15 cellular contexts compared by ENCODE assay signal in genomic region chr11:2687223-2687530, GRCh38. TPM values are rescaled to one million over a fixed set of nuclear protein-coding genes. Genes with fewer than 3 reads are reported as not detected.
A peak's percentile ranks its signal among the peaks of the same experiment; 100 is the strongest.
DNase-seq lines count a peak whose midpoint lies in the region; ATAC-seq, FAIRE-seq and TF ChIP-seq lines count a peak whose summit lies in the region.
"Had no signal": no experiment of that assay in that cellular context is flagged by ENCODE, and none has a peak within 500 bp of the region (broad histone marks: within the 10 kb centered on the region; RNA-seq: fewer than 3 reads in every experiment).

No MANE protein-coding gene starts in this region.

- peaks cover 0 to 10% (median 0%) of the 10 kb centered on the region in 9 donors for H3K36me3 ChIP-seq in heart right ventricle
- H3K36me3 ChIP-seq in K562 (ENCODE audit: control insufficient read depth, insufficient read depth, low read length): peaks cover 86% of the 10 kb centered on the region; the same call in 2 of the 3 replicates
- H3K36me3 ChIP-seq in suprapubic skin: peaks cover 3% of the 10 kb centered on the region
- no peaks in the 10 kb centered on the region for H3K36me3 ChIP-seq in brain microvascular endothelial cell (replicated peaks)
- H3K36me3 ChIP-seq: MG63 had no signal

- H3K4me3 ChIP-seq in heart right ventricle (no peak overlapping the region), K562 (no peak overlapping the region), suprapubic skin (no peak overlapping the region), brain microvascular endothelial cell (ENCODE audit: low read depth, low read length) (no peak overlapping the region)
- H3K4me3 ChIP-seq: MG63, SJCRH30 had no signal

- intact Hi-C loops in cardiac septum (cut with DNase I) (no loop called here), heart right ventricle (cut with DNase I) (no loop called here), K562 (cut with micrococcal nuclease) (no loop called here)

- H4K20me1 ChIP-seq in K562 (replicated peaks; ENCODE audit: control insufficient read depth, insufficient read depth, low read length): peaks cover 77% of the 10 kb centered on the region

- H2AFZ ChIP-seq in K562 (ENCODE audit: low read depth, low read length): no peak overlapping the region

- peaks cover 17 to 58% (median 37%) of the 10 kb centered on the region in 9 donors for H3K4me1 ChIP-seq in heart right ventricle
- H3K4me1 ChIP-seq in K562 (replicated peaks in 1 of 2; ENCODE audit: control insufficient read depth in 2 of 2, insufficient read depth in 2 of 2, low read length in 2 of 2): peaks cover 2 to 11% of the 10 kb centered on the region in 2 experiments; a peak in 3 of 5 replicates
- H3K4me1 ChIP-seq in suprapubic skin: peaks cover 8% of the 10 kb centered on the region

- TF ChIP-seq POLR2A in K562 (conservative IDR thresholded peaks at IDR 0.05) (no peak), suprapubic skin (IDR thresholded peaks at IDR 0.05) (no peak)

- TF ChIP-seq EP300 in K562 (IDR thresholded peaks at IDR 0.05; ENCODE audit: low read length) (no peak), suprapubic skin (IDR thresholded peaks at IDR 0.05) (no peak)

- 88 to 100% methylated on average over 1 of the region's 1 CpG for WGBS in heart right ventricle, 2 donors
- WGBS in K562 (ENCODE audit: insufficient coverage, low coverage, missing lambda C conversion rate): no CpG with 5 or more reads among the region's 1 CpG
- WGBS in suprapubic skin: 33% methylated on average over 1 of the region's 1 CpG

- CTCF ChIA-PET in K562 (lab: Yijun Ruan, JAX; ENCODE audit: low intra/inter-chr PET ratio): interaction anchor here (0.6 kb wide), 1 partner anchor 125 kb away, joined by 3 read pairs; no protein-coding TSS in a partner anchor

- H3K4me2 ChIP-seq in K562 (ENCODE audit: insufficient read depth, low read length): no peak overlapping the region

- ATAC-seq in heart right ventricle: no peak
- no peak for ATAC-seq in K562
- ATAC-seq in HG03342 (IDR thresholded peaks at IDR 0.05; ENCODE audit: unreplicated experiment): no peak

- TF ChIP-seq CTCF in heart right ventricle (IDR thresholded peaks at IDR 0.05): no peak
- no peak for TF ChIP-seq CTCF in K562 (IDR thresholded peaks at IDR 0.05 in 2 of 3, conservative IDR thresholded peaks at IDR 0.05 in 1 of 3; ENCODE audit: insufficient read depth in 2 of 3, low read depth in 1 of 3, low read length in 3 of 3)
- TF ChIP-seq CTCF in suprapubic skin (IDR thresholded peaks at IDR 0.05): no peak
- TF ChIP-seq CTCF in brain microvascular endothelial cell (IDR thresholded peaks at IDR 0.05; ENCODE audit: low read depth, low read length, missing control alignments): no peak

- peaks cover 10% of the 10 kb centered on the region for H3K9me1 ChIP-seq in K562 (ENCODE audit: control insufficient read depth, insufficient read depth, low read length)

- no peaks in the 10 kb centered on the region for H3K27me3 ChIP-seq in heart right ventricle
- no peaks in the 10 kb centered on the region for H3K27me3 ChIP-seq in K562 (ENCODE audit: control insufficient read depth in 2 of 2, insufficient read depth in 2 of 2, low read length in 2 of 2)
- H3K27me3 ChIP-seq in suprapubic skin: no peaks in the 10 kb centered on the region
- no peaks in the 10 kb centered on the region for H3K27me3 ChIP-seq in brain microvascular endothelial cell (replicated peaks)
- H3K27me3 ChIP-seq: MG63, SJCRH30 had no signal

- H3K27ac ChIP-seq in heart right ventricle (peak overlapping the region in 1 of 10 donors; percentile 13), K562 (ENCODE audit: extremely low read depth, low read depth, low read length) (no peak overlapping the region), suprapubic skin (no peak overlapping the region), brain microvascular endothelial cell (no peak overlapping the region)
- H3K27ac ChIP-seq: SJCRH30 had no signal

- in situ Hi-C loops in K562 (cut with MboI): no loop called here
- in situ Hi-C loops in brain microvascular endothelial cell (cut with HindIII; ENCODE audit: low pct_ligation_motif_present, low sequenced_read_pairs): no loop called here

- H3K9me3 ChIP-seq in heart right ventricle (no peaks in the 10 kb centered on the region), K562 (replicated peaks; ENCODE audit: control insufficient read depth, insufficient read depth, low read depth, low read length) (no peaks in the 10 kb centered on the region), suprapubic skin (no peaks in the 10 kb centered on the region)
- H3K9me3 ChIP-seq: MG63, SJCRH30 had no signal

- TF ChIP-seq RAD21 in K562 (CRISPR knock-in tag; conservative IDR thresholded peaks at IDR 0.05 in 1 of 2, IDR thresholded peaks at IDR 0.05 in 1 of 2): no peak

- no peak overlapping the region for H3K9ac ChIP-seq in K562 (ENCODE audit: insufficient read depth in 1 of 2, low read depth in 2 of 2, low read length in 2 of 2)

- peaks cover 88% of the 10 kb centered on the region for H3K79me2 ChIP-seq in K562 (ENCODE audit: control insufficient read depth, insufficient read depth, low read length)

- no TSS peak for BruUV-seq in K562 (replicated peaks; lab: Mats Ljungman, UMichigan)

- no peak for FAIRE-seq in K562 (lab: Jason Lieb, UNC)
- FAIRE-seq: RCC 7860 had no signal

- POLR2A ChIA-PET in K562 (lab: Yijun Ruan, JAX): interaction anchor here (0.9 to 1.6 kb wide), 4 partner anchors 9 to 15 kb away, joined by 4 to 14 read pairs (median 5); partner anchors contain the start of gene KCNQ1OT1

- DNase-seq in cardiac septum (ENCODE audit: low spot score) (peak; percentile 69), heart right ventricle (no peak), K562 (ENCODE audit: extremely low read depth in 1 of 4, low spot score in 3 of 4) (no peak), mesenteric fat pad (ENCODE audit: low spot score) (peak; percentile 49), suprapubic skin (ENCODE audit: low spot score in 2 of 2) (peak; percentile 23 to 34), brain microvascular endothelial cell (no peak), NCI-H82 (lab: John Stamatoyannopoulos, UW) (no peak)
- DNase-seq: Karpas-422, MG63, NCI-H1092, NCI-H146, NCI-H2081, SJCRH30 had no signal

TF ChIP-seq in K562, 482 proteins besides CTCF, POLR2A, EP300 and RAD21:
- TF ChIP-seq ZNF639 (CRISPR knock-in tag; conservative IDR thresholded peaks at IDR 0.05 in 1 of 2, IDR thresholded peaks at IDR 0.05 in 1 of 2) (no peak), PKNOX1 (IDR thresholded peaks at IDR 0.05) (0 out of 2 replicates have a peak, but pooled peaks have one; percentile 7)

RNA-seq across cellular contexts. Expression of gene KCNQ1OT1, which starts 12.6 kb away (rescaled TPM):
- 0.57 TPM for total RNA-seq in cardiac septum
- total RNA-seq in heart right ventricle: under 1 TPM; 0.28 to 0.56 (median 0.43) TPM
- under 1 TPM; 0.01 to 0.73 TPM for polyA plus RNA-seq in heart right ventricle
- total RNA-seq in K562 (2011; cell fraction: chromatin; rRNA removed; ENCODE audit: low replicate concordance): 32.7 and 48.2 TPM in 2 replicates
- total RNA-seq in K562 (2011; cell fraction: nucleolus; rRNA removed): 15.8 and 20.9 TPM in 2 replicates
- total RNA-seq in K562 (2011; cell fraction: nucleoplasm; rRNA removed): 36.4 and 61.6 TPM in 2 replicates
- total RNA-seq in K562 (2014; rRNA removed): 1.2 and 1.3 TPM in 2 replicates
- total RNA-seq in K562 (2014; rRNA removed; fragmentation: Illumina TruSeq; extraction: Trizol): 2.0 TPM in 2 replicates
- 2.2 and 2.3 TPM in 2 replicates for total RNA-seq in K562 (2015; rRNA removed; fragmentation: Illumina TruSeq; extraction: Trizol)
- 1.4 and 1.7 TPM in 2 replicates for total RNA-seq in K562 (2021)
- 0.74 and 0.92 TPM in 2 replicates for polyA plus RNA-seq in K562 (2011; rRNA removed)
- 0.06 and 0.15 TPM in 2 replicates for polyA plus RNA-seq in K562 (2011; cell fraction: cytosol; rRNA removed)
- polyA plus RNA-seq in K562 (2011; cell fraction: nucleus; rRNA removed): 5.9 and 6.5 TPM in 2 replicates
- polyA plus RNA-seq in K562 (2012): 0.38 and 0.66 TPM in 2 replicates
- 0.48 and 0.51 TPM in 2 replicates for polyA plus RNA-seq in K562 (2014; fragmentation: Illumina TruSeq; extraction: Trizol)
- polyA plus RNA-seq in K562 (2014; fragmentation: Nextera tagmentation; extraction: Ambion mirVana): under 1 TPM; 0.04 to 0.17 TPM
- 0.50 and 0.64 TPM in 2 replicates for polyA plus RNA-seq in K562 (2014; rRNA removed)
- 7.7 and 12.9 TPM in 2 replicates for polyA minus RNA-seq in K562 (2011; rRNA and poly(A)+ RNA removed)
- 0.48 and 1.0 TPM in 2 replicates for polyA minus RNA-seq in K562 (2011; cell fraction: cytosol; rRNA and poly(A)+ RNA removed)
- polyA minus RNA-seq in K562 (2011; cell fraction: nucleus; rRNA and poly(A)+ RNA removed): 15.9 and 28.0 TPM in 2 replicates
- 3.0 TPM for total RNA-seq in mesenteric fat pad
- total RNA-seq in suprapubic skin: 1 to 10 TPM; 2.5 to 4.5 (median 3.1) TPM

Comparison
In these comparisons a context has a peak if more than half of its experiments do, and no peak if none do; other contexts are left out.
1. DNase-seq: peak in cardiac septum (single experiment), mesenteric fat pad (single experiment) and suprapubic skin (2 of 2); none in heart right ventricle (0 of 2), K562 (0 of 4), brain microvascular endothelial cell (single experiment) and NCI-H82 (single experiment).